In the genomic region with DNA sequence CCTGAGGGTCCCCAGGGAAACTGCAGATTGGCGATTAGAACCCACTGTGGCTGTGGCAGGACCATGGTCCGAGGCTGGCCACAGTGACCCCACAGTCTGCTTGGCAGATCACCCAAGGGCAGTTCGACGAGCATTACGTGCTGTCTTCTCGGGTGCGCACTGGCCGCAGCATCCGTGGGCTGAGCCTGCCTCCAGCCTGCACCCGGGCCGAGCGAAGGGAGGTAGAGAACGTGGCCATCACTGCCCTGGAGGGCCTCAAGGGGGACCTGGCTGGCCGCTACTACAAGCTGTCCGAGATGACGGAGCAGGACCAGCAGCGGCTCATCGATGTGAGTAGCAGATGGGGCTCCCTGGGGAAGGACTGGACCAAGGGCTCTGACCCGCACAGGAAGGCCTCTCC, we compare ENCODE assay signal across 23 cellular contexts. TPM values are rescaled to one million over a fixed set of nuclear protein-coding genes. Genes with fewer than 3 reads are reported as not detected.
DNase-seq lines count a peak whose midpoint lies in the region; ATAC-seq and TF ChIP-seq lines count a peak whose summit lies in the region.
"Had no signal": no experiment of that assay in that cellular context is flagged by ENCODE, and none has a peak within 500 bp of the region (broad histone marks: within the 10 kb centered on the region; RNA-seq: fewer than 3 reads in every experiment).

No MANE protein-coding gene starts in this region.

- H3K27me3 Mint-ChIP-seq in H9 (ENCODE audit: low read depth), result no peaks in the 10 kb centered on the region
- H3K27me3 Mint-ChIP-seq in WTC11 (ENCODE audit: low read depth), result no peaks in the 10 kb centered on the region
- H3K27me3 Mint-ChIP-seq in stimulated activated naive B cell treated with anti-CD40 and anti-IgM and Interleukin-4, amounts not matched to agents 10 μg/mL and 1 μg/mL and 100 μg/mL, for 72 hours, result no peaks in the 10 kb centered on the region
- H3K27me3 Mint-ChIP-seq: CD4-positive, alpha-beta T cell; CD8-positive, alpha-beta memory T cell had no signal

- no peak overlapping the region for H2BK15ac ChIP-seq in H9 (ENCODE audit: low read depth, low read length)
- H2BK15ac ChIP-seq in mesendoderm (replicated peaks; ENCODE audit: low read depth), result no peak overlapping the region

- H3K9ac ChIP-seq in H9 (ENCODE audit: extremely low read depth, insufficient read length, low read length) (no peak overlapping the region), mesendoderm (ENCODE audit: low read length) (no peak overlapping the region)
- H3K9ac ChIP-seq: BLaER1 treated with 17β-estradiol and CSF1 and Interleukin-3, amounts not matched to agents 10 nM and 100 nM had no signal

- H3K4me1 Mint-ChIP-seq in H9 (peaks cover 14 to 30% of the 10 kb centered on the region in 2 experiments), WTC11 (peaks cover 23% of the 10 kb centered on the region)
- peaks cover 6% of the 10 kb centered on the region in 2 donors for H3K4me1 Mint-ChIP-seq in stimulated activated naive B cell treated with anti-CD40 and anti-IgM and Interleukin-4, amounts not matched to agents 10 μg/mL and 1 μg/mL and 100 μg/mL, for 72 hours
- H3K4me1 Mint-ChIP-seq: CD8-positive, alpha-beta memory T cell had no signal

- H3K9me3 ChIP-seq in H9 (ENCODE audit: control insufficient read depth, low read depth, low read length), result no peaks in the 10 kb centered on the region
- H3K9me3 ChIP-seq: BE2C, HAP-1 had no signal

- H3K36me3 Mint-ChIP-seq in H9 (ENCODE audit: insufficient read depth in 1 of 3, low read depth in 3 of 3) (peaks cover 11 to 22% (median 14%) of the 10 kb centered on the region in 3 experiments; a peak in 6 of 7 replicates), WTC11 (peaks cover 11% of the 10 kb centered on the region)
- H3K36me3 Mint-ChIP-seq in stimulated activated naive B cell treated with anti-CD40 and anti-IgM and Interleukin-4, amounts not matched to agents 10 μg/mL and 1 μg/mL and 100 μg/mL, for 72 hours, result peaks cover 27 to 55% of the 10 kb centered on the region in 2 donors

- H3K4ac ChIP-seq in H9 (ENCODE audit: low read depth, low read length) (no peak overlapping the region), mesendoderm (ENCODE audit: low read depth, low read length) (no peak overlapping the region)

- no peak overlapping the region for H2BK120ac ChIP-seq in H9 (ENCODE audit: low read depth, low read length, poor library complexity, severe bottlenecking)
- no peak overlapping the region for H2BK120ac ChIP-seq in mesendoderm (ENCODE audit: low read depth, low read length)

- in situ Hi-C loops in GM13977 (cut with MboI; ENCODE audit: low pct_unique_long_range_greater_than_20kb, low sequenced_read_pairs, unreplicated experiment), result no loop called here

- peak overlapping the region; percentile 17; the same call in 1 of the 2 replicates for H3K14ac ChIP-seq in H9 (ENCODE audit: insufficient read depth, low read length)

- peak overlapping the region in 2 of 3 experiments; percentile 22 to 48; a peak in 3 of 7 replicates for H3K27ac Mint-ChIP-seq in H9
- H3K27ac Mint-ChIP-seq in WTC11, result no peak overlapping the region
- H3K27ac Mint-ChIP-seq in stimulated activated naive B cell treated with anti-CD40 and anti-IgM and Interleukin-4, amounts not matched to agents 10 μg/mL and 1 μg/mL and 100 μg/mL, for 72 hours, result peak overlapping the region; percentile 17
- H3K27ac Mint-ChIP-seq: CD14-positive monocyte; CD4-positive, alpha-beta T cell; CD8-positive, alpha-beta memory T cell; GM23338; HFFc6 had no signal

- H2AFZ ChIP-seq in H9 (ENCODE audit: low read length), result no peak overlapping the region
- H2AFZ ChIP-seq: GM23338 had no signal

- no peak overlapping the region for H4K91ac ChIP-seq in H9 (ENCODE audit: insufficient read length, low read depth, low read length)

- H4K20me1 ChIP-seq in H9 (ENCODE audit: control insufficient read depth, insufficient read depth, insufficient read length), result no peaks in the 10 kb centered on the region
- H4K20me1 ChIP-seq: BLaER1 treated with 17β-estradiol and CSF1 and Interleukin-3, amounts not matched to agents 10 nM and 100 nM had no signal

- no peaks in the 10 kb centered on the region for H3K23me2 ChIP-seq in H9 (ENCODE audit: insufficient read length, low read depth, low read length, poor library complexity, severe bottlenecking)

- no peaks in the 10 kb centered on the region for H3K36me3 ChIP-seq in mesendoderm (ENCODE audit: control insufficient read depth, insufficient read depth, low read length)
- H3K36me3 ChIP-seq: BE2C, HAP-1 had no signal

- H3K27me3 ChIP-seq in H9 (ENCODE audit: insufficient read depth, low read length) (no peaks in the 10 kb centered on the region), mesendoderm (ENCODE audit: insufficient read depth, low read length, poor library complexity) (no peaks in the 10 kb centered on the region)
- H3K27me3 ChIP-seq: BE2C; BLaER1 treated with 17β-estradiol and CSF1 and Interleukin-3, amounts not matched to agents 10 nM and 100 nM had no signal

- H3K4me2 ChIP-seq in H9 (ENCODE audit: insufficient read depth, insufficient read length, low read length) (no peak overlapping the region), mesendoderm (ENCODE audit: low read length) (no peak overlapping the region)
- H3K4me2 ChIP-seq: A549; BLaER1 treated with 17β-estradiol and CSF1 and Interleukin-3, amounts not matched to agents 10 nM and 100 nM; GM23338 had no signal

- H3K79me2 ChIP-seq in H9 (ENCODE audit: insufficient read depth, low read length) (no peaks in the 10 kb centered on the region; the same call in 1 of the 2 replicates), mesendoderm (ENCODE audit: control insufficient read depth, insufficient read depth, low read length) (peaks cover 3% of the 10 kb centered on the region)

- H3K23ac ChIP-seq in H9 (ENCODE audit: insufficient read length, low read depth, low read length) (no peak overlapping the region), mesendoderm (ENCODE audit: low read length) (peak overlapping the region; percentile 9)

- H2AK5ac ChIP-seq in H9 (ENCODE audit: insufficient read length, low read length), result no peak overlapping the region
- no peak overlapping the region for H2AK5ac ChIP-seq in mesendoderm (ENCODE audit: low read length)

- H2BK12ac ChIP-seq in H9 (ENCODE audit: insufficient read length, low read depth, low read length), result no peak overlapping the region

- TF ChIP-seq CTCF in H9 (conservative IDR thresholded peaks at IDR 0.05), result no peak
- TF ChIP-seq CTCF in WTC11 (IDR thresholded peaks at IDR 0.05), result no peak
- TF ChIP-seq CTCF in GM13977 (IDR thresholded peaks at IDR 0.05; ENCODE audit: extremely low read depth, insufficient read depth, missing control alignments), result no peak

- H2BK20ac ChIP-seq in H9 (ENCODE audit: low read depth, low read length, poor library complexity, severe bottlenecking), result no peak overlapping the region

- H3K4me3 Mint-ChIP-seq in H9, result no peak overlapping the region
- no peak overlapping the region for H3K4me3 Mint-ChIP-seq in WTC11
- no peak overlapping the region for H3K4me3 Mint-ChIP-seq in stimulated activated naive B cell treated with anti-CD40 and anti-IgM and Interleukin-4, amounts not matched to agents 10 μg/mL and 1 μg/mL and 100 μg/mL, for 72 hours
- H3K4me3 Mint-ChIP-seq: CD14-positive monocyte; CD4-positive, alpha-beta T cell; CD8-positive, alpha-beta memory T cell; GM23338; HFFc6 had no signal

- POLR2A ChIA-PET in WTC11 (lab: Charles Lee), result no interaction called here

- ATAC-seq in WTC11, result no peak; the same call in none of the 2 replicates
- ATAC-seq in stimulated activated naive B cell treated with anti-CD40 and anti-IgM and Interleukin-4, amounts not matched to agents 10 μg/mL and 1 μg/mL and 100 μg/mL, for 72 hours (replicated peaks), result no peak
- ATAC-seq: A549 had no signal

- no peak overlapping the region for H3K27ac ChIP-seq in H9 (ENCODE audit: insufficient read length, low read depth, low read length)
- no peak overlapping the region for H3K27ac ChIP-seq in mesendoderm (ENCODE audit: low read depth, low read length)
- H3K27ac ChIP-seq: A549; BLaER1 treated with 17β-estradiol and CSF1 and Interleukin-3, amounts not matched to agents 10 nM and 100 nM had no signal

- no peak overlapping the region for H4K5ac ChIP-seq in H9 (ENCODE audit: insufficient read length, low read depth, low read length)
- no peak overlapping the region for H4K5ac ChIP-seq in mesendoderm (ENCODE audit: low read length)

- H3K56ac ChIP-seq in H9 (ENCODE audit: insufficient read length, low read depth, low read length) (no peak overlapping the region), mesendoderm (ENCODE audit: low read length) (no peak overlapping the region)

- H4K8ac ChIP-seq in H9 (replicated peaks; ENCODE audit: insufficient read length, low read depth, low read length) (no peak overlapping the region), mesendoderm (ENCODE audit: low read depth, low read length) (no peak overlapping the region)

- no peak overlapping the region for H2BK5ac ChIP-seq in H9 (ENCODE audit: insufficient read length, low read length)
- H2BK5ac ChIP-seq in mesendoderm (ENCODE audit: low read length), result no peak overlapping the region

- no peak overlapping the region for H3K4me3 ChIP-seq in mesendoderm (ENCODE audit: low read length)
- H3K4me3 ChIP-seq: A549; BLaER1 treated with 17β-estradiol and CSF1 and Interleukin-3, amounts not matched to agents 10 nM and 100 nM; GM23338; HAP-1 had no signal

- H3K4me1 ChIP-seq in H9 (ENCODE audit: insufficient read depth, low read length) (peaks cover 3% of the 10 kb centered on the region; the same call in 1 of the 2 replicates), mesendoderm (ENCODE audit: control insufficient read depth, low read depth, low read length) (no peaks in the 10 kb centered on the region)
- H3K4me1 ChIP-seq: A549, HAP-1 had no signal

- H3K79me1 ChIP-seq in H9 (ENCODE audit: insufficient read depth, low read depth, low read length, poor library complexity, severe bottlenecking) (peaks cover 13% of the 10 kb centered on the region), mesendoderm (ENCODE audit: low read length) (peaks cover 9% of the 10 kb centered on the region)

- DNase-seq in H9 (no peak), WTC11 (ENCODE audit: low spot score) (no peak), mesendoderm (no peak), HuH-7 (ENCODE audit: low spot score) (no peak), GM13977 (ENCODE audit: low spot score) (no peak), NCI-H2029 (lab: John Stamatoyannopoulos, UW) (no peak)
- no peak for DNase-seq in stimulated activated naive B cell treated with anti-CD40 and anti-IgM and Interleukin-4, amounts not matched to agents 10 μg/mL and 1 μg/mL and 100 μg/mL, for 72 hours
- DNase-seq: 8988T; ACHN; AML-193; BE2C; CD4-positive, alpha-beta T cell; CD8-positive, alpha-beta memory T cell; DMS 273 treated with DMSO at 0.1 percent for 48 hours; DMS79; EL; GDM1; HFFc6 had no signal

- peaks cover 0 to 3% of the 10 kb centered on the region in 2 experiments; a peak in 3 of 5 replicates for H3K9me3 Mint-ChIP-seq in H9
- H3K9me3 Mint-ChIP-seq in WTC11, result peaks cover 3% of the 10 kb centered on the region
- peaks cover 7 to 9% of the 10 kb centered on the region in 2 donors for H3K9me3 Mint-ChIP-seq in stimulated activated naive B cell treated with anti-CD40 and anti-IgM and Interleukin-4, amounts not matched to agents 10 μg/mL and 1 μg/mL and 100 μg/mL, for 72 hours

- H3T11ph ChIP-seq in H9 (ENCODE audit: low read length), result no peak overlapping the region

- H3K18ac ChIP-seq in H9 (ENCODE audit: insufficient read length, low read depth, low read length) (no peak overlapping the region), mesendoderm (ENCODE audit: low read length) (no peak overlapping the region)

- no CpG with 5 or more reads among the region's 19 CpGs for WGBS in H9 (ENCODE audit: extremely low coverage, insufficient read length, low lambda C conversion rate)
- no CpG with 5 or more reads among the region's 19 CpGs for WGBS in mesendoderm (ENCODE audit: extremely low coverage, insufficient coverage, low lambda C conversion rate)

- CTCF ChIA-PET in WTC11 (lab: Charles Lee), result interaction anchor here (0.8 to 1.1 kb wide), 2 partner anchors 16 to 45 kb away, joined by 3 to 5 read pairs; no protein-coding TSS in a partner anchor

RNA-seq across cellular contexts. Expression of gene CKMT2, which starts 21.8 kb away (rescaled TPM):
- total RNA-seq in H9 (2021), result 1.5 and 1.8 TPM in 2 replicates
- total RNA-seq in WTC11 (2021), result 1.8 to 3.1 TPM (median 2.4 TPM) in 3 replicates
- 1.8 TPM for polyA plus RNA-seq in mesendoderm (2013, experiment 1 of 2)
- polyA plus RNA-seq in mesendoderm (2013, experiment 2 of 2), result 1.5 TPM
- total RNA-seq: CD8-positive, alpha-beta memory T cell; HFFc6 had no signal
- polyA plus RNA-seq: A549; CD14-positive monocyte; CD8-positive, alpha-beta memory T cell had no signal

RNA-seq across cellular contexts. Expression of gene ZCCHC9, which starts 46.5 kb away (rescaled TPM):
- 32.2 and 32.4 TPM in 2 replicates for total RNA-seq in H9 (2021)
- total RNA-seq in WTC11 (2021), result 30.4 to 30.8 TPM (median 30.8 TPM) in 3 replicates
- 57.6 TPM for polyA plus RNA-seq in mesendoderm (2013, experiment 1 of 2)
- polyA plus RNA-seq in mesendoderm (2013, experiment 2 of 2), result 58.1 TPM
